In genomic region chr1:149811890-149812829, GRCh38 we compare ENCODE assay signal across 8 cellular contexts. TPM values are rescaled to one million over a fixed set of nuclear protein-coding genes. Genes with fewer than 3 reads are reported as not detected.
A peak's percentile ranks its signal among the peaks of the same experiment; 100 is the strongest.
DNase-seq lines count a peak whose midpoint lies in the region; ATAC-seq and TF ChIP-seq lines count a peak whose summit lies in the region.
"Not testable (repeated sequence)": the region's sequence is repeated elsewhere in the genome, so short reads cannot be mapped to it uniquely, and the experiment has no call there.

No MANE protein-coding gene starts in this region.

- DNase-seq in GM13976 (ENCODE audit: low spot score) (peak; percentile 60), NCI-H146 treated with DMSO at 0.1 percent for 48 hours (lab: John Stamatoyannopoulos, UW; ENCODE audit: unreplicated experiment) (peak; percentile 83), T-cell (peak; percentile 65 to 89 (median 82)), amygdala (lab: John Stamatoyannopoulos, UW) (peak in 52 of 56 donors; percentile 26 to 99 (median 76)), left ventricle myocardium inferior (peak; percentile 49), prostate gland (ENCODE audit: low spot score) (peak; percentile 94), upper lobe of right lung (peak; percentile 77)

- H3K4me1 ChIP-seq in left ventricle myocardium inferior; prostate gland (replicated peaks); upper lobe of right lung: not testable (repeated sequence)

- not testable (repeated sequence) for TF ChIP-seq CTCF in GM13976 (IDR thresholded peaks at IDR 0.05; ENCODE audit: borderline replicate concordance, control extremely low read depth, extremely low read depth, insufficient read depth, missing control alignments); left ventricle myocardium inferior (IDR thresholded peaks at IDR 0.05; ENCODE audit: borderline replicate concordance); prostate gland (IDR thresholded peaks at IDR 0.05); upper lobe of right lung (IDR thresholded peaks at IDR 0.05)

- in situ Hi-C loops in GM13976 (cut with MboI; ENCODE audit: low sequenced_read_pairs, unreplicated experiment) = not testable (repeated sequence)

- intact Hi-C loops in left ventricle myocardium inferior (cut with micrococcal nuclease); prostate gland (cut with DNase I); upper lobe of right lung (cut with DNase I): not testable (repeated sequence)

- H3K27me3 Mint-ChIP-seq in T-cell = not testable (repeated sequence)

- CTCF ChIA-PET in T-cell (lab: Charles Lee) = not testable (repeated sequence)

- 0% methylated on average over 31 of the region's 55 CpGs for WGBS in prostate gland

- not testable (repeated sequence) for H3K36me3 ChIP-seq in left ventricle myocardium inferior, prostate gland, upper lobe of right lung

- H3K27me3 ChIP-seq in left ventricle myocardium inferior (ENCODE audit: low read depth); prostate gland (replicated peaks; ENCODE audit: insufficient read depth); upper lobe of right lung: not testable (repeated sequence)

- H3K27ac ChIP-seq in left ventricle myocardium inferior (replicated peaks) = peak overlapping the region; percentile 84
- H3K27ac ChIP-seq in prostate gland = peak overlapping the region; percentile 83 to 85
- H3K27ac ChIP-seq in upper lobe of right lung = peak overlapping the region; percentile 88

- not testable (repeated sequence) for H3K9me3 ChIP-seq in left ventricle myocardium inferior (replicated peaks); prostate gland; upper lobe of right lung

- H3K4me3 Mint-ChIP-seq in T-cell = peak overlapping the region; percentile 88 to 97 (median 96)

- peak overlapping the region; percentile 97 for H3K27ac Mint-ChIP-seq in T-cell

- peak; percentile 90 for TF ChIP-seq POLR2A in prostate gland (IDR thresholded peaks at IDR 0.05)

- H3K4me3 ChIP-seq in left ventricle myocardium inferior = peak overlapping the region; percentile 71
- peak overlapping the region; percentile 30 to 47 for H3K4me3 ChIP-seq in prostate gland
- H3K4me3 ChIP-seq in upper lobe of right lung = peak overlapping the region; percentile 62

- ATAC-seq in HG02884 (IDR thresholded peaks at IDR 0.05; ENCODE audit: unreplicated experiment) (peak; percentile 75), T-cell (replicated peaks in 1 of 4) (peak; percentile 87 to 90 (median 88)), upper lobe of right lung (peak; percentile 94)

- H3K36me3 Mint-ChIP-seq in T-cell = not testable (repeated sequence)

- not testable (repeated sequence) for H3K9me3 Mint-ChIP-seq in T-cell

- peaks cover 11 to 22% (median 11%) of the 10 kb centered on the region in 3 donors for H3K4me1 Mint-ChIP-seq in T-cell

- POLR2A ChIA-PET in T-cell (lab: Charles Lee) = interaction anchor here in 1 of 2 donors (1.1 kb wide), 1 partner anchor 75 kb away, joined by 20 read pairs; a partner anchor contains a TSS

RNA-seq across cellular contexts. Expression of gene FCGR1A, which starts 29.7 kb away (rescaled TPM):
- total RNA-seq in T-cell (not detected), left ventricle myocardium inferior (1.2 TPM), prostate gland (1 to 10 TPM in 1 of 2 donors, under 1 TPM in 1; 0.32 to 7.6 TPM), upper lobe of right lung (40.9 TPM)

Comparison
In these comparisons a context has a peak if more than half of its experiments do, and no peak if none do; other contexts are left out.
1. Peak in every context shown above with its lines: DNase-seq, ATAC-seq, H3K4me3 ChIP-seq and H3K27ac ChIP-seq.